In the genomic region with DNA sequence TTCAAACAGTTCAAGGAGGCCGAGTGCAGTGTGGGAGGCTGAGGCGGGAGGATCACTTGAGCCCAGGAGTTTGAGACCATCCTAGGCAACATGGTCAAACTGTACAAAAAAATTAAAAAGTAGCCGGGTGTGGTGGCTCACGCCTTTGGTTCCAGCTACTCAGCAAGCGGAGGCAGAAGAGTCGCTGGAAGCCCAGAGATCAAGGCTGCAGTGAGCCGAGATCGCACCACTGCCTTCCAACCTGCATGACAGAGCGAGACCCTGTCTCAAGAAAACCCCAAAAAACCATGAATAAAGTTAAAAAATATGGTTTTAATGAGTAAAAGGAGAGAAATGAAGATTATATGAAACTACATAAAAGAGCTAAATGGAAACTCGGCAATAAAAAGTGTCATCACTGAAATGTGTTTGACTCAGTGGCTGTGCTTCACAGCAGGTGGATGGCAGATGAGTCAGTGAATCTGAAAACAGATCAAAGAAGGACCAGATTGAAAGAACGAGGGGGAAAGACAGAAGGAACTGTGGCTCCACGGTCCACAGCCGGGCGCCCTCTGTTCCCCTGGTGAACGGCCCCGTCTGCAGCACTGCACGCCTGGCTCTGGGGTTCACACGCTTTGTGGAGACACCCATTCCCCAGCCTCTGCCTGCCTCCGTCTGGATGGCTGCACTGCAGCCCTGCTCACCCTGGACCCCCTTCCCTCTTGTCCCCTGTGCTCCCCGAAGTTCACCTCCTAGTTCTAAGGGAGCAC, we compare ENCODE assay signal across 25 cellular contexts. TPM values are rescaled to one million over a fixed set of nuclear protein-coding genes. Genes with fewer than 3 reads are reported as not detected.
DNase-seq lines count a peak whose midpoint lies in the region; ATAC-seq lines count a peak whose summit lies in the region.
"Had no signal": no experiment of that assay in that cellular context is flagged by ENCODE, and none has a peak within 500 bp of the region (broad histone marks: within the 10 kb centered on the region; RNA-seq: fewer than 3 reads in every experiment).

No MANE protein-coding gene starts in this region.

- H3K4me2 ChIP-seq in BLaER1 treated with 17β-estradiol and CSF1 and Interleukin-3, amounts not matched to agents 10 nM and 100 nM: peak overlapping the region; percentile 23 to 97 (median 76); a peak in 17 of 22 replicates
- H3K4me2 ChIP-seq: A549 had no signal

- H3K4me3 Mint-ChIP-seq in activated CD4-positive, alpha-beta T cell treated with anti-CD3 and anti-CD28 coated beads, Interleukin-2, amount 10 ng/mL, durations not matched to agents 24 days and 14 days: no peak overlapping the region
- peak overlapping the region; percentile 24 to 39 for H3K4me3 Mint-ChIP-seq in activated T-cell treated with anti-CD3 and anti-CD28 coated beads, Interleukin-2, amount 50 U/mL, for 72 hours
- H3K4me3 Mint-ChIP-seq: activated B cell treated with CpG ODN at 0.5 μM for 24 hours; HFFc6; naive thymus-derived CD8-positive, alpha-beta T cell had no signal

- H3K27me3 Mint-ChIP-seq in activated CD4-positive, alpha-beta T cell treated with anti-CD3 and anti-CD28 coated beads, Interleukin-2, amount 10 ng/mL, durations not matched to agents 24 days and 14 days: no peaks in the 10 kb centered on the region
- H3K27me3 Mint-ChIP-seq in activated T-cell treated with anti-CD3 and anti-CD28 coated beads, Interleukin-2, amount 50 U/mL, for 72 hours (ENCODE audit: low read depth): peaks cover 8% of the 10 kb centered on the region
- H3K27me3 Mint-ChIP-seq: activated B cell treated with CpG ODN at 0.5 μM for 24 hours; naive thymus-derived CD8-positive, alpha-beta T cell had no signal

- peaks cover 56 to 88% (median 69%) of the 10 kb centered on the region in 10 experiments for H3K4me1 ChIP-seq in BLaER1 treated with 17β-estradiol and CSF1 and Interleukin-3, amounts not matched to agents 10 nM and 100 nM
- H3K4me1 ChIP-seq: breast epithelium, heart left ventricle, parathyroid adenoma, vagina had no signal

- intact Hi-C loops in activated CD4-positive, alpha-beta T cell treated with anti-CD3 and anti-CD28 coated beads, Interleukin-2, amount 10 ng/mL, durations not matched to agents 24 days and 14 days (cut with micrococcal nuclease): no loop called here

- peak overlapping the region; percentile 9 for H3K27ac Mint-ChIP-seq in activated CD4-positive, alpha-beta T cell treated with anti-CD3 and anti-CD28 coated beads, Interleukin-2, amount 10 ng/mL, durations not matched to agents 24 days and 14 days
- no peak overlapping the region for H3K27ac Mint-ChIP-seq in activated T-cell treated with anti-CD3 and anti-CD28 coated beads, Interleukin-2, amount 50 U/mL, for 72 hours
- H3K27ac Mint-ChIP-seq: activated B cell treated with CpG ODN at 0.5 μM for 24 hours, HFFc6 had no signal

- H3K9me3 Mint-ChIP-seq in activated CD4-positive, alpha-beta T cell treated with anti-CD3 and anti-CD28 coated beads, Interleukin-2, amount 10 ng/mL, durations not matched to agents 24 days and 14 days: no peaks in the 10 kb centered on the region
- H3K9me3 Mint-ChIP-seq in activated T-cell treated with anti-CD3 and anti-CD28 coated beads, Interleukin-2, amount 50 U/mL, for 72 hours: no peaks in the 10 kb centered on the region
- H3K9me3 Mint-ChIP-seq: naive thymus-derived CD8-positive, alpha-beta T cell had no signal

- DNase-seq in activated CD4-positive, alpha-beta T cell treated with anti-CD3 and anti-CD28 coated beads, Interleukin-2, amount 10 ng/mL, durations not matched to agents 24 days and 14 days: no peak
- no peak for DNase-seq in activated CD4-positive, alpha-beta T cell treated with anti-CD3 and anti-CD28 coated beads for 4 hours
- peak; percentile 30 to 70 for DNase-seq in activated T-cell treated with anti-CD3 and anti-CD28 coated beads, Interleukin-2, amount 50 U/mL, for 72 hours
- peak; percentile 64 for DNase-seq in stimulated activated CD4-positive, alpha-beta T cell treated with anti-CD3 and anti-CD28 coated beads, Interleukin-1b, Interleukin-23, amount 100 ng/mL, for 48 hours
- no peak for DNase-seq in SW 1271 (lab: John Stamatoyannopoulos, UW)
- DNase-seq: activated B cell treated with CpG ODN at 0.5 μM for 24 hours; C1 segment of cervical spinal cord; HFFc6; left colon; naive thymus-derived CD8-positive, alpha-beta T cell; NCI-H1105 treated with DMSO at 0.1 percent for 48 hours; NCI-H2081 treated with DMSO at 0.1 percent for 48 hours; NCI-H510A; NK-92 treated with Interleukin-12 subunit alpha and Interleukin-12 subunit beta, amount 100 ng/mL, for 24 hours; T1000 had no signal

- peaks cover 5 to 20% (median 16%) of the 10 kb centered on the region in 11 experiments; a peak in 17 of 22 replicates for H3K36me3 ChIP-seq in BLaER1 treated with 17β-estradiol and CSF1 and Interleukin-3, amounts not matched to agents 10 nM and 100 nM
- H3K36me3 ChIP-seq: breast epithelium, vagina had no signal

- H4K20me1 ChIP-seq in BLaER1 treated with 17β-estradiol and CSF1 and Interleukin-3, amounts not matched to agents 10 nM and 100 nM: peaks cover 0 to 25% (median 7%) of the 10 kb centered on the region in 11 experiments; a peak in 7 of 22 replicates

- peak overlapping the region in 1 of 11 experiments; percentile 44; a peak in 1 of 22 replicates for H3K27ac ChIP-seq in BLaER1 treated with 17β-estradiol and CSF1 and Interleukin-3, amounts not matched to agents 10 nM and 100 nM
- H3K27ac ChIP-seq: breast epithelium, heart left ventricle, parathyroid adenoma, vagina had no signal

- no peaks in the 10 kb centered on the region for H3K27me3 ChIP-seq in BLaER1 treated with 17β-estradiol and CSF1 and Interleukin-3, amounts not matched to agents 10 nM and 100 nM
- H3K27me3 ChIP-seq: breast epithelium, heart left ventricle, vagina had no signal

- H3K9me3 ChIP-seq in BLaER1 treated with 17β-estradiol and CSF1 and Interleukin-3, amounts not matched to agents 10 nM and 100 nM (replicated peaks in 1 of 11): peaks cover 35 to 62% (median 54%) of the 10 kb centered on the region in 11 experiments
- H3K9me3 ChIP-seq: A549, breast epithelium, heart left ventricle, vagina had no signal

- H3K4me1 Mint-ChIP-seq in activated CD4-positive, alpha-beta T cell treated with anti-CD3 and anti-CD28 coated beads, Interleukin-2, amount 10 ng/mL, durations not matched to agents 24 days and 14 days: peaks cover 8% of the 10 kb centered on the region
- H3K4me1 Mint-ChIP-seq in activated T-cell treated with anti-CD3 and anti-CD28 coated beads, Interleukin-2, amount 50 U/mL, for 72 hours (ENCODE audit: low read depth): peaks cover 43% of the 10 kb centered on the region

- H3K36me3 Mint-ChIP-seq in activated CD4-positive, alpha-beta T cell treated with anti-CD3 and anti-CD28 coated beads, Interleukin-2, amount 10 ng/mL, durations not matched to agents 24 days and 14 days (ENCODE audit: low read depth): peaks cover 5% of the 10 kb centered on the region
- peaks cover 1 to 10% of the 10 kb centered on the region in 2 donors for H3K36me3 Mint-ChIP-seq in activated T-cell treated with anti-CD3 and anti-CD28 coated beads, Interleukin-2, amount 50 U/mL, for 72 hours (ENCODE audit: insufficient read depth in 2 of 2)

- peak; percentile 92 to 96 for ATAC-seq in activated T-cell treated with anti-CD3 and anti-CD28 coated beads, Interleukin-2, amount 50 U/mL, for 72 hours (replicated peaks in 1 of 2)
- ATAC-seq in HG02642 (IDR thresholded peaks at IDR 0.05; ENCODE audit: poor library complexity, unreplicated experiment) (no peak), HG03432 (IDR thresholded peaks at IDR 0.05; ENCODE audit: unreplicated experiment) (no peak)
- ATAC-seq: heart left ventricle; left colon; naive thymus-derived CD8-positive, alpha-beta T cell; sciatic nerve had no signal

- no peak overlapping the region for H3K9ac ChIP-seq in BLaER1 treated with 17β-estradiol and CSF1 and Interleukin-3, amounts not matched to agents 10 nM and 100 nM
- H3K9ac ChIP-seq: parathyroid adenoma had no signal

- no peak overlapping the region for H3K4me3 ChIP-seq in BLaER1 treated with 17β-estradiol and CSF1 and Interleukin-3, amounts not matched to agents 10 nM and 100 nM
- H3K4me3 ChIP-seq: A549, breast epithelium, heart left ventricle, vagina had no signal

RNA-seq across cellular contexts. Expression of a gene that starts 25.1 kb away (rescaled TPM):
- total RNA-seq in activated CD4-positive, alpha-beta T cell treated with anti-CD3 and anti-CD28 coated beads, Interleukin-2, amount 10 ng/mL, durations not matched to agents 24 days and 14 days: 4.4 and 5.2 TPM in 2 replicates
- total RNA-seq in activated T-cell treated with anti-CD3 and anti-CD28 coated beads, Interleukin-2, amount 50 U/mL, for 72 hours: 10 to 100 TPM; 23.7 to 26.0 TPM

RNA-seq across cellular contexts. Expression of a gene that starts 25.3 kb away (rescaled TPM):
- 0.30 and 0.36 TPM in 2 replicates for total RNA-seq in activated CD4-positive, alpha-beta T cell treated with anti-CD3 and anti-CD28 coated beads, Interleukin-2, amount 10 ng/mL, durations not matched to agents 24 days and 14 days
- total RNA-seq in activated T-cell treated with anti-CD3 and anti-CD28 coated beads, Interleukin-2, amount 50 U/mL, for 72 hours: 1 to 10 TPM; 1.4 to 1.8 TPM

RNA-seq across cellular contexts. Expression of a gene that starts 43.3 kb away (rescaled TPM):
- not detected in 2 replicates for total RNA-seq in activated CD4-positive, alpha-beta T cell treated with anti-CD3 and anti-CD28 coated beads, Interleukin-2, amount 10 ng/mL, durations not matched to agents 24 days and 14 days
- total RNA-seq in activated T-cell treated with anti-CD3 and anti-CD28 coated beads, Interleukin-2, amount 50 U/mL, for 72 hours: not detected
- total RNA-seq: activated B cell treated with CpG ODN at 0.5 μM for 24 hours; heart left ventricle; HFFc6; mesenteric fat pad; naive thymus-derived CD8-positive, alpha-beta T cell; sciatic nerve; vagina had no signal

Comparison
In these comparisons a context has a peak if more than half of its experiments do, and no peak if none do; other contexts are left out.
1. DNase-seq: peak in activated T-cell treated with anti-CD3 and anti-CD28 coated beads, Interleukin-2, amount 50 U/mL, for 72 hours (2 of 2) and stimulated activated CD4-positive, alpha-beta T cell treated with anti-CD3 and anti-CD28 coated beads, Interleukin-1b, Interleukin-23, amount 100 ng/mL, for 48 hours (single experiment); none in activated CD4-positive, alpha-beta T cell treated with anti-CD3 and anti-CD28 coated beads, Interleukin-2, amount 10 ng/mL, durations not matched to agents 24 days and 14 days (single experiment), activated CD4-positive, alpha-beta T cell treated with anti-CD3 and anti-CD28 coated beads for 4 hours (0 of 2) and SW 1271 (0 of 2).
2. ATAC-seq: peak in activated T-cell treated with anti-CD3 and anti-CD28 coated beads, Interleukin-2, amount 50 U/mL, for 72 hours (2 of 2); none in HG02642 (single experiment) and HG03432 (single experiment).